In the genomic region with DNA sequence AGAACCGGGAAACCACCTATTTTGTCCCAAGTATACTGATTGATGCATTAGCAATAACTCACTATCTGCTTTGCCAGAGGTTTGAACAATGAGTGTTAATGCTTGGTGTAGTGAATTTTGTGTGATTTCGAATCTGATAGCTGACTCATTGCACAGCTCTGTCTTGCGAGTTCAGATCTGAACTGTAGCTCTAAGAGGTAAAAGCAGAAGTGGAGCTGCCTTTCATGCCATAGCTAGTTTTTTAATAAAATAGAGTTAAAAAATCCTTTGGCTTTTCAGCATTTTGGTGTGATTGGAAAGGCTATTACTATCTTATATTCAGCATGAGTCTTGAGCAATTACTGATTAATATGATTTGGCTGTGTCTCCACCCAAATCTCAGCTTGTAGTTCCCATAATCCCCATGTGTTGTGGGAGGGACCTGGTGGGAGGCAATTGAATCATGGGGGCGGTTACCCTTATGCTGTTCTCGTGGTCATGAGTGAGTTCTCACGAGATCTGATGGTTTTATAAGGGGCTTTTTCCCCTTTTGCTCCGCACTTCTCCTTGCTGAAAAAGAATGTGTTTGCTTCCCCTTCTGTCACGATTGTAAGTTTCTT, we compare ENCODE assay signal across 8 cellular contexts. TPM values are rescaled to one million over a fixed set of nuclear protein-coding genes. Genes with fewer than 3 reads are reported as not detected.
DNase-seq lines count a peak whose midpoint lies in the region; ATAC-seq, FAIRE-seq and TF ChIP-seq lines count a peak whose summit lies in the region.

No MANE protein-coding gene starts in this region.

- no peak overlapping the region for H2AFZ ChIP-seq in keratinocyte (ENCODE audit: control insufficient read depth, low read length)

- dilution Hi-C loops in keratinocyte (cut with MboI; ENCODE audit: extremely low pct_ligation_motif_present, low sequenced_read_pairs), result no loop called here

- peaks cover 3% of the 10 kb centered on the region for H4K20me1 ChIP-seq in keratinocyte (ENCODE audit: control insufficient read depth, extremely low read depth, insufficient read depth, low read length)

- peak; percentile 68 for DNase-seq in NOMO-1 treated with DMSO at 0.1 percent for 48 hours (lab: John Stamatoyannopoulos, UW; ENCODE audit: unreplicated experiment)
- DNase-seq in keratinocyte (ENCODE audit: low read depth, low spot score), result no peak
- DNase-seq in body of pancreas, result no peak
- DNase-seq in anterior cingulate cortex (lab: John Stamatoyannopoulos, UW), result no peak
- no peak for DNase-seq in NK-92 (lab: John Stamatoyannopoulos, UW; ENCODE audit: unreplicated experiment)
- DNase-seq in SJCRH30, result no peak

- WGBS in body of pancreas, 2 donors, result 68 to 71% methylated on average over 8 of the region's 8 CpGs

- H3K27ac ChIP-seq in keratinocyte (ENCODE audit: control insufficient read depth, insufficient read depth, low read length) (peak overlapping the region; percentile 89), body of pancreas (no peak overlapping the region), SJCRH30 (no peak overlapping the region)

- peak overlapping the region; percentile 62 for H3K4me2 ChIP-seq in keratinocyte (ENCODE audit: control insufficient read depth, extremely low read depth, insufficient read depth, low read depth, low read length)

- TF ChIP-seq CTCF in keratinocyte (optimal IDR thresholded peaks at IDR 0.05 in 1 of 3, IDR thresholded peaks at IDR 0.05 in 1 of 3, conservative IDR thresholded peaks at IDR 0.05 in 1 of 3; ENCODE audit: extremely low read depth in 1 of 3, insufficient read depth in 2 of 3, low read length in 3 of 3) (no peak), body of pancreas (IDR thresholded peaks at IDR 0.05) (no peak)

- H3K79me2 ChIP-seq in keratinocyte (ENCODE audit: control insufficient read depth, insufficient read depth, low read length), result peaks cover 93% of the 10 kb centered on the region

- ATAC-seq in GM18508 (IDR thresholded peaks at IDR 0.05; ENCODE audit: insufficient read depth, unreplicated experiment) (peak; percentile 86), HG02571 (IDR thresholded peaks at IDR 0.05; ENCODE audit: unreplicated experiment) (peak; percentile 74), body of pancreas (no peak)

- H3K4me1 ChIP-seq in keratinocyte (ENCODE audit: control insufficient read depth, extremely low read depth, insufficient read depth, low read length), result peaks cover 30% of the 10 kb centered on the region
- H3K4me1 ChIP-seq in body of pancreas, result peaks cover 48% of the 10 kb centered on the region
- H3K4me1 ChIP-seq in SJCRH30, result no peaks in the 10 kb centered on the region

- peaks cover 7% of the 10 kb centered on the region for H3K9me1 ChIP-seq in keratinocyte (ENCODE audit: control insufficient read depth, extremely low read depth, insufficient read depth, low read length)

- intact Hi-C loops in body of pancreas (cut with DNase I), result loop anchor here (10.0 kb wide), 1 partner anchor 45 kb away; no protein-coding TSS in a partner anchor

- peak overlapping the region; percentile 55 for H3K9ac ChIP-seq in keratinocyte (ENCODE audit: control insufficient read depth, extremely low read depth, insufficient read depth, low read length)

- H3K36me3 ChIP-seq in keratinocyte (ENCODE audit: control insufficient read depth in 2 of 2, extremely low read depth in 1 of 2, insufficient read depth in 2 of 2, low read length in 2 of 2) (peaks cover 0 to 12% of the 10 kb centered on the region in 2 experiments), body of pancreas (replicated peaks in 1 of 2; ENCODE audit: insufficient read depth in 1 of 2, low read depth in 2 of 2) (no peaks in the 10 kb centered on the region), SJCRH30 (peaks cover 39% of the 10 kb centered on the region)

- H3K9me3 ChIP-seq in keratinocyte (ENCODE audit: control insufficient read depth, low read depth, low read length) (no peaks in the 10 kb centered on the region), body of pancreas (no peaks in the 10 kb centered on the region), SJCRH30 (replicated peaks) (peaks cover 3% of the 10 kb centered on the region)

- peak; percentile 69 for FAIRE-seq in keratinocyte (lab: Jason Lieb, UNC)

- no peaks in the 10 kb centered on the region for H3K27me3 ChIP-seq in keratinocyte (ENCODE audit: control insufficient read depth, extremely low read depth, insufficient read depth, low read length)
- H3K27me3 ChIP-seq in body of pancreas, result no peaks in the 10 kb centered on the region
- no peaks in the 10 kb centered on the region for H3K27me3 ChIP-seq in SJCRH30

- no peak for TF ChIP-seq POLR2A in body of pancreas (IDR thresholded peaks at IDR 0.05)

- peak overlapping the region in 2 of 3 experiments; percentile 23 to 25 for H3K4me3 ChIP-seq in keratinocyte (ENCODE audit: control insufficient read depth in 2 of 3, extremely low read depth in 1 of 3, insufficient read depth in 2 of 3, low read depth in 1 of 3, low read length in 3 of 3)
- H3K4me3 ChIP-seq in body of pancreas, result no peak overlapping the region
- H3K4me3 ChIP-seq in SJCRH30, result no peak overlapping the region

RNA-seq across cellular contexts. Expression of gene IGF2R, which starts 21.1 kb away (rescaled TPM):
- 25.3 to 40.9 TPM (median 39.7 TPM) in 3 replicates for polyA plus RNA-seq in keratinocyte
- polyA plus RNA-seq in keratinocyte (2011; ENCODE audit: low read depth), result 101 TPM
- polyA plus RNA-seq in keratinocyte (2011; cell fraction: cytosol; rRNA removed), result 14.2 and 14.8 TPM in 2 replicates
- polyA plus RNA-seq in keratinocyte (2011; cell fraction: nucleus; rRNA removed), result 184 and 194 TPM in 2 replicates
- polyA plus RNA-seq in keratinocyte (2012; ENCODE audit: low replicate concordance), result 48.6 and 61.8 TPM in 2 replicates
- polyA minus RNA-seq in keratinocyte, result 105 to 258 TPM (median 147 TPM) in 3 replicates
- 54.7 TPM for polyA minus RNA-seq in keratinocyte (2011; cell fraction: cytosol; rRNA and poly(A)+ RNA removed)
- polyA minus RNA-seq in keratinocyte (2011; cell fraction: nucleus; rRNA and poly(A)+ RNA removed), result 547 and 879 TPM in 2 replicates
- total RNA-seq in body of pancreas, result 10 to 100 TPM; 50.8 TPM
- 109 and 112 TPM in 2 replicates for total RNA-seq in SJCRH30 (2014; rRNA removed; shearing (Covaris generic))

Comparison
In these comparisons a context has a peak if more than half of its experiments do, and no peak if none do; other contexts are left out.
1. H3K4me3 ChIP-seq: peak in keratinocyte (2 of 3); none in body of pancreas (0 of 2) and SJCRH30 (single experiment).